ENCODE assay signal across 1 cellular context in the genomic region with DNA sequence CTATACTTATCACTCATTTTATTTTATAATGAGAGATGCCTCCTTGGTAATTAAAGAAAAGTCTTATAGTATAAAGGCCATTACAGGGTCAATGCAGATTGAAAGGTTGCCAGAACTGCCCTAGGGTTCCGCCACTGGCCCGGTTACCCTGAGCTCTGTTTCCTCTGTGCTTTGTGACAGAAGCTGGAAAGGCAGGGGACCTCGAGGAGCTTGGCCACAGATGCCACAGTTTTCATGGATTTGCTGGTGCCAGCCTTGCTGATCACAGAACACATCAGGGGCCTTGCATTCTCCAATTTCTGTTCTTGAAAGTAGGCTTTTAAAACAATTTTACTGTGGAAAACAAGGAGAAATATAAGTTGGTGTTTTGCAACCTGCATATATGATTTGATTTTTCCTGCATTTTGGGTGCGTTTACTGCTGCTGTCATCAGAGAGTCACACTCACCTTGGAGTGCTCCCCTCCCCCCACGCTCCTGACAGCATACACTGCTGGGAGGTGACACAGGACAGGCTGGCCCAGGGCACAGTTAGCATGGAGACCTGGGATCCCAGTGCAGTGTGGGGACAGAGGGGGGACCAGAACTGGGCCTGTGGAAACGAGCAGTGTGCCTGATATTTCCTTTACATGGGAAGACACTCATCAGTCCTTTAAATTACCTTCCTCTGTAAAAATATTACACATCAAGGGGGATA.
TF ChIP-seq lines count a peak whose summit lies in the region.

No MANE protein-coding gene starts in this region.

TF ChIP-seq in WTC11, 78 proteins besides CTCF, POLR2A, EP300 and RAD21 (continued from another document):
- TF ChIP-seq AR (CRISPR knock-in tag; IDR thresholded peaks at IDR 0.05), result no peak
- TF ChIP-seq, protein P1, sequence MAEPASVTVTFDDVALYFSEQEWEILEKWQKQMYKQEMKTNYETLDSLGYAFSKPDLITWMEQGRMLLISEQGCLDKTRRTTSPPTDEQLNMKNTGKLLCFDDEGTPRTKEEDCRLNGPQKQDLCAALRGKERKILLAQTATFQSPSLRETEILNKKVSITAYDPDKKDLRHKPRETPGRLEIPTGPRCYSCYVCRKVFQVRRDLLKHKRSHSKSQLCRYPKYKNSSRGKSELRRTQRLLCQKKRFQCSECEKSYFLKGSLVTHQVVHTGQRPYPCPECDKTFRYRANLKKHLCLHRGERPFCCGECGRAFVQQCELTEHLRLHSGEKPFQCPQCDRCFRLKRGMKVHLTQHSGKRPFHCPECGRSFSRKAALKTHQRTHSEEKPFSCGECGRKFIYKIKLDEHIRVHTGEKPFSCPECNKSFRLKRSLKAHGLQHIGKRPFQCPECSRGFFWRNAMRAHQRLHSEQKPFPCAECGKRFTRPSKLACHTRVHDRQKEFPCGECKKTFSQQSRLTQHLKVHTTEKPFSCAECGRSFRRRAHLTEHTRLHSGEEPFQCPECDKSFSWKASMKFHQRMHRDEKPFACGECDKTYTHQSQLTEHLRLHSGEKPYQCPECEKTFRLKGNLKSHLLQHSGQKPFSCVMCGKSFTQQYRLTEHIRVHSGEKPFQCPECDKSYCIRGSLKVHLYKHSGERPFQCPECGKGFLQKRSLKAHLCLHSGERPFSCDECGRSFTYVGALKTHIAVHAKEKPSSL (CRISPR knock-in tag; conservative IDR thresholded peaks at IDR 0.05), result no peak
